In genomic region chr21:32682696-32683474, GRCh38 we compare ENCODE assay signal across 20 cellular contexts. TPM values are rescaled to one million over a fixed set of nuclear protein-coding genes. Genes with fewer than 3 reads are reported as not detected.
A peak's percentile ranks its signal among the peaks of the same experiment; 100 is the strongest.
DNase-seq lines count a peak whose midpoint lies in the region; ATAC-seq, FAIRE-seq and TF ChIP-seq lines count a peak whose summit lies in the region.
"Had no signal": no experiment of that assay in that cellular context is flagged by ENCODE, and none has a peak within 500 bp of the region (broad histone marks: within the 10 kb centered on the region; RNA-seq: fewer than 3 reads in every experiment).

No MANE protein-coding gene starts in this region.

- H3K9me1 ChIP-seq in IMR-90 (ENCODE audit: insufficient read depth, low read length), result no peaks in the 10 kb centered on the region

- no peak overlapping the region for H2AK9ac ChIP-seq in IMR-90 (replicated peaks; ENCODE audit: low read depth, low read length, poor library complexity)

- H2AFZ ChIP-seq in IMR-90 (replicated peaks; ENCODE audit: low read length, poor library complexity) (no peak overlapping the region), astrocyte (ENCODE audit: low read depth, low read length) (no peak overlapping the region)

- H3K9me3 ChIP-seq in IMR-90 (ENCODE audit: control insufficient read depth, insufficient read depth, low read length) (no peaks in the 10 kb centered on the region), astrocyte (ENCODE audit: insufficient read depth, low read depth, low read length) (no peaks in the 10 kb centered on the region), gastroesophageal sphincter (no peaks in the 10 kb centered on the region)
- H3K9me3 ChIP-seq: ascending aorta, Peyer's patch, uterus had no signal

- FAIRE-seq in astrocyte (lab: Jason Lieb, UNC), result peak; percentile 50

- H2BK5ac ChIP-seq in IMR-90 (ENCODE audit: low read depth, low read length, poor library complexity, severe bottlenecking), result no peak overlapping the region

- ATAC-seq in IMR-90 (ENCODE audit: low read depth) (no peak), left colon (peak; percentile 46), GM21360 (IDR thresholded peaks at IDR 0.05; ENCODE audit: unreplicated experiment) (no peak), gastroesophageal sphincter (no peak)
- ATAC-seq: HCT116 had no signal

- H3K4me3 Mint-ChIP-seq in astrocyte (ENCODE audit: unreplicated experiment), result no peak overlapping the region
- H3K4me3 Mint-ChIP-seq: activated naive CD4-positive, alpha-beta T cell treated with anti-CD3 and anti-CD28 coated beads for 36 hours; CD8-positive, alpha-beta memory T cell had no signal

- WGBS in IMR-90 (ENCODE audit: extremely low coverage in 2 of 2, insufficient read length in 1 of 2), 2 experiments, result no CpG with 5 or more reads among the region's 3 CpGs
- 37 to 59% methylated on average over 3 of the region's 3 CpGs for WGBS in gastroesophageal sphincter (ENCODE audit: low coverage in 1 of 2), 2 donors

- TF ChIP-seq CTCF in IMR-90 (conservative IDR thresholded peaks at IDR 0.05; ENCODE audit: low read depth, low read length), result no peak
- TF ChIP-seq CTCF in astrocyte (IDR thresholded peaks at IDR 0.05; ENCODE audit: insufficient read depth, low read depth, low read length), result no peak
- no peak for TF ChIP-seq CTCF in foreskin fibroblast (IDR thresholded peaks at IDR 0.05; ENCODE audit: low read depth, low read length)
- TF ChIP-seq CTCF in gastroesophageal sphincter (IDR thresholded peaks at IDR 0.05), result no peak

- H3K36me3 ChIP-seq in IMR-90 (ENCODE audit: control insufficient read depth, insufficient read depth, low read length) (peaks cover 5% of the 10 kb centered on the region; the same call in 1 of the 2 replicates), astrocyte (ENCODE audit: insufficient read depth, low read length) (no peaks in the 10 kb centered on the region), gastroesophageal sphincter (peaks cover 0 to 53% of the 10 kb centered on the region in 2 donors)
- H3K36me3 ChIP-seq: uterus had no signal

- TF ChIP-seq EP300 in gastroesophageal sphincter (IDR thresholded peaks at IDR 0.05), result no peak

- no peak overlapping the region for H4K91ac ChIP-seq in IMR-90 (ENCODE audit: insufficient read depth, low read depth, low read length)

- H3K4me3 ChIP-seq in IMR-90 (ENCODE audit: insufficient read depth, low read depth, low read length) (no peak overlapping the region), astrocyte (ENCODE audit: insufficient read depth, low read depth, low read length) (no peak overlapping the region), foreskin fibroblast (ENCODE audit: low read depth in 1 of 2, low read length in 2 of 2) (no peak overlapping the region), gastroesophageal sphincter (no peak overlapping the region)
- H3K4me3 ChIP-seq: ascending aorta, uterus had no signal

- H3K79me1 ChIP-seq in IMR-90 (ENCODE audit: low read depth in 1 of 2, low read length in 2 of 2), result peaks cover 0 to 2% of the 10 kb centered on the region in 2 experiments; a peak in 1 of 4 replicates

- H3K9me3 Mint-ChIP-seq in astrocyte (ENCODE audit: unreplicated experiment), result no peaks in the 10 kb centered on the region
- H3K9me3 Mint-ChIP-seq: activated naive CD4-positive, alpha-beta T cell treated with anti-CD3 and anti-CD28 coated beads for 36 hours; CD8-positive, alpha-beta memory T cell had no signal

- H2AK5ac ChIP-seq in IMR-90 (ENCODE audit: low read depth, low read length), result no peak overlapping the region

- H3K14ac ChIP-seq in IMR-90 (replicated peaks; ENCODE audit: low read depth, low read length), result no peak overlapping the region

- H3K4me2 ChIP-seq in IMR-90 (ENCODE audit: low read depth, low read length) (peak overlapping the region; percentile 40; the same call in 1 of the 2 replicates), astrocyte (ENCODE audit: low read length) (no peak overlapping the region)
- H3K4me2 ChIP-seq: KMS-11 had no signal

- no peak overlapping the region for H4K8ac ChIP-seq in IMR-90 (ENCODE audit: low read depth in 2 of 2, low read length in 2 of 2)

- H3K4me1 Mint-ChIP-seq in astrocyte (ENCODE audit: low read depth, unreplicated experiment), result peaks cover 4% of the 10 kb centered on the region
- H3K4me1 Mint-ChIP-seq: CD8-positive, alpha-beta memory T cell had no signal

- H3K79me2 ChIP-seq in astrocyte (ENCODE audit: insufficient read depth, low read length), result no peaks in the 10 kb centered on the region

- H3K27ac Mint-ChIP-seq in astrocyte (ENCODE audit: unreplicated experiment), result no peak overlapping the region
- H3K27ac Mint-ChIP-seq: activated naive CD4-positive, alpha-beta T cell treated with anti-CD3 and anti-CD28 coated beads for 36 hours had no signal

- TF ChIP-seq POLR2A in IMR-90 (IDR thresholded peaks at IDR 0.05; ENCODE audit: low read depth, low read length), result no peak
- TF ChIP-seq POLR2A in gastroesophageal sphincter (IDR thresholded peaks at IDR 0.05), result no peak

- TF ChIP-seq RAD21 in IMR-90 (IDR thresholded peaks at IDR 0.05; ENCODE audit: low read length), result no peak

- H3K36me3 Mint-ChIP-seq in astrocyte (ENCODE audit: low read depth, unreplicated experiment), result peaks cover 2% of the 10 kb centered on the region

- CTCF ChIA-PET in IMR-90 (lab: Yijun Ruan, JAX), result interaction anchor here (0.7 to 1.8 kb wide), 2 partner anchors 88 to 558 kb away, joined by 4 read pairs; partner anchors contain the start of gene PAXBP1

- H3K23ac ChIP-seq in IMR-90 (ENCODE audit: low read depth, low read length), result no peak overlapping the region

- H3K27me3 Mint-ChIP-seq in astrocyte (ENCODE audit: low read depth, unreplicated experiment), result no peaks in the 10 kb centered on the region
- H3K27me3 Mint-ChIP-seq: CD8-positive, alpha-beta memory T cell had no signal

- no peak overlapping the region for H3K56ac ChIP-seq in IMR-90 (ENCODE audit: extremely low read depth, insufficient read depth, low read length)

- no peak overlapping the region for H3K4ac ChIP-seq in IMR-90 (ENCODE audit: low read depth, low read length)

- no peak overlapping the region for H3K18ac ChIP-seq in IMR-90 (ENCODE audit: low read depth, low read length)

- no peaks in the 10 kb centered on the region for H4K20me1 ChIP-seq in IMR-90 (ENCODE audit: insufficient read depth, low read length)
- no peaks in the 10 kb centered on the region for H4K20me1 ChIP-seq in astrocyte (ENCODE audit: insufficient read depth, low read length)

- no TSS peak for BruUV-seq in IMR-90 (replicated peaks; lab: Mats Ljungman, UMichigan)

- in situ Hi-C loops in ACHN (cut with HindIII; ENCODE audit: low pct_ligation_motif_present, low pct_unique_long_range_greater_than_20kb, low sequenced_read_pairs), result no loop called here
- in situ Hi-C loops in IMR-90 (cut with MboI; ENCODE audit: low sequenced_read_pairs), result no loop called here

- H3K4me1 ChIP-seq in IMR-90 (ENCODE audit: control insufficient read depth, insufficient read depth, low read length), result no peaks in the 10 kb centered on the region
- H3K4me1 ChIP-seq in astrocyte (ENCODE audit: insufficient read depth, low read length), result no peaks in the 10 kb centered on the region
- H3K4me1 ChIP-seq in gastroesophageal sphincter, result no peaks in the 10 kb centered on the region
- H3K4me1 ChIP-seq: ascending aorta, uterus had no signal

- H2BK15ac ChIP-seq in IMR-90 (ENCODE audit: low read depth, low read length), result no peak overlapping the region

- no peak overlapping the region for H2BK120ac ChIP-seq in IMR-90 (ENCODE audit: low read depth, low read length)

- H3K27me3 ChIP-seq in IMR-90 (ENCODE audit: control insufficient read depth, insufficient read depth, low read length), result no peaks in the 10 kb centered on the region
- no peaks in the 10 kb centered on the region for H3K27me3 ChIP-seq in astrocyte (ENCODE audit: insufficient read depth, low read length)
- no peaks in the 10 kb centered on the region for H3K27me3 ChIP-seq in gastroesophageal sphincter
- H3K27me3 ChIP-seq: ascending aorta, Peyer's patch, uterus had no signal

- H3K9ac ChIP-seq in IMR-90 (ENCODE audit: low read depth, low read length) (no peak overlapping the region), astrocyte (ENCODE audit: low read length) (no peak overlapping the region)
- H3K9ac ChIP-seq: KMS-11 had no signal

- dilution Hi-C loops in IMR-90 (cut with HindIII; ENCODE audit: low sequenced_read_pairs, unreplicated experiment), result no loop called here

- peak; percentile 27 for DNase-seq in ACHN
- DNase-seq in IMR-90, result no peak
- no peak for DNase-seq in astrocyte (ENCODE audit: low read depth)
- no peak for DNase-seq in left colon
- no peak for DNase-seq in foreskin fibroblast
- no peak for DNase-seq in substantia nigra (lab: John Stamatoyannopoulos, UW)
- DNase-seq: activated CD4-positive, alpha-beta T cell treated with anti-CD3 and anti-CD28 coated beads, Interleukin-2, amount 50 U/mL, for 4 hours; activated naive CD4-positive, alpha-beta T cell treated with anti-CD3 and anti-CD28 coated beads for 36 hours; activated T-cell treated with anti-CD3 and anti-CD28 coated beads, Interleukin-2, amount 50 U/mL, for 1 hour; CD8-positive, alpha-beta memory T cell; NCI-H1092; NCI-H748 treated with DMSO at 0.1 percent for 48 hours; Peyer's patch; stimulated activated CD4-positive, alpha-beta T cell treated with anti-CD3 and anti-CD28 coated beads, Interleukin-4, amount 100 ng/mL, for 1 hour; uterus had no signal

- no peak overlapping the region for H2BK20ac ChIP-seq in IMR-90 (ENCODE audit: low read depth, low read length)

- intact Hi-C loops in IMR-90 (cut with micrococcal nuclease), result no loop called here
- intact Hi-C loops in left colon (cut with DNase I, micrococcal nuclease), result no loop called here

- POLR2A ChIA-PET in IMR-90 (lab: Charles Lee; ENCODE audit: unreplicated experiment), result interaction anchor here (0.6 kb wide), 1 partner anchor 78 kb away, joined by 3 read pairs; no protein-coding TSS in a partner anchor

- H4K5ac ChIP-seq in IMR-90 (ENCODE audit: low read depth, low read length), result no peak overlapping the region

- no peak overlapping the region for H3K27ac ChIP-seq in IMR-90 (ENCODE audit: insufficient read depth, low read length)
- no peak overlapping the region for H3K27ac ChIP-seq in astrocyte (ENCODE audit: low read depth, low read length)
- H3K27ac ChIP-seq in substantia nigra (ENCODE audit: low read depth, low read length, poor library complexity, severe bottlenecking), result no peak overlapping the region
- H3K27ac ChIP-seq in gastroesophageal sphincter, result no peak overlapping the region
- H3K27ac ChIP-seq: ascending aorta, KMS-11, uterus had no signal

TF ChIP-seq in IMR-90, 13 proteins besides CTCF, POLR2A, EP300 and RAD21 (continues in another document):
- TF ChIP-seq SMC3 (IDR thresholded peaks at IDR 0.05; ENCODE audit: low read depth, low read length), result no peak
- no peak for TF ChIP-seq RFX5 (IDR thresholded peaks at IDR 0.05; ENCODE audit: low read depth, low read length)
- no peak for TF ChIP-seq MAFK (IDR thresholded peaks at IDR 0.05; ENCODE audit: low read depth, low read length)
- TF ChIP-seq NFE2L2 (IDR thresholded peaks at IDR 0.05; ENCODE audit: low read depth, low read length), result no peak
- TF ChIP-seq MXI1 (IDR thresholded peaks at IDR 0.05; ENCODE audit: borderline replicate concordance, low read depth, low read length), result no peak

RNA-seq across cellular contexts. Expression of gene SYNJ1, which starts 44.9 kb away (rescaled TPM):
- total RNA-seq in IMR-90 (2012; rRNA removed), result 3.6 and 8.3 TPM in 2 replicates
- 4.6 and 5.5 TPM in 2 replicates for polyA plus RNA-seq in IMR-90 (2012; rRNA removed)
- 1.5 TPM in 2 replicates for polyA plus RNA-seq in IMR-90 (2012; cell fraction: cytosol; rRNA removed)
- polyA plus RNA-seq in IMR-90 (2012; cell fraction: nucleus; rRNA removed; ENCODE audit: low replicate concordance), result 4.9 and 12.4 TPM in 2 replicates
- 11.9 and 12.9 TPM in 2 replicates for total RNA-seq in astrocyte
- 10 to 100 TPM; 13.1 to 14.0 TPM for total RNA-seq in left colon
- 10 to 100 TPM in 2 of 4 donors, 1 to 10 TPM in 2; 8.8 to 12.4 (median 10.2) TPM for total RNA-seq in gastroesophageal sphincter
